Comparison of ENCODE assay signal across 3 cellular contexts in genomic region chr3:175009294-175009693, GRCh38.
TF ChIP-seq lines count a peak whose summit lies in the region.

No MANE protein-coding gene starts in this region.

TF ChIP-seq in HepG2, 621 proteins besides CTCF, POLR2A, EP300 and RAD21:
- TF ChIP-seq ZNF839 (CRISPR knock-in tag; IDR thresholded peaks at IDR 0.05; ENCODE audit: borderline replicate concordance), result no peak
- peak; percentile 91 for TF ChIP-seq MAFK (conservative IDR thresholded peaks at IDR 0.05 in 1 of 2, IDR thresholded peaks at IDR 0.05 in 1 of 2; ENCODE audit: low read length in 2 of 2)
- TF ChIP-seq ZNF788 (CRISPR knock-in tag; IDR thresholded peaks at IDR 0.05; ENCODE audit: borderline replicate concordance), result no peak
- TF ChIP-seq DDIT3 (CRISPR knock-in tag; IDR thresholded peaks at IDR 0.05), result no peak
- TF ChIP-seq MAFF (IDR thresholded peaks at IDR 0.05; ENCODE audit: low read depth, low read length), result peak; percentile 90
- TF ChIP-seq, protein P1, sequence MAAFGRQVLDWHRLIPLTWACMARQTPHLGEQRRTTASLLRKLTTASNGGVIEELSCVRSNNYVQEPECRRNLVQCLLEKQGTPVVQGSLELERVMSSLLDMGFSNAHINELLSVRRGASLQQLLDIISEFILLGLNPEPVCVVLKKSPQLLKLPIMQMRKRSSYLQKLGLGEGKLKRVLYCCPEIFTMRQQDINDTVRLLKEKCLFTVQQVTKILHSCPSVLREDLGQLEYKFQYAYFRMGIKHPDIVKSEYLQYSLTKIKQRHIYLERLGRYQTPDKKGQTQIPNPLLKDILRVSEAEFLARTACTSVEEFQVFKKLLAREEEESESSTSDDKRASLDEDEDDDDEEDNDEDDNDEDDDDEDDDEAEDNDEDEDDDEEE (CRISPR knock-in tag; IDR thresholded peaks at IDR 0.05), result no peak
TF ChIP-seq in HepG2: peak in this region for 2.

TF ChIP-seq in IMR-90, 13 proteins besides CTCF, POLR2A, EP300 and RAD21:
- no peak for TF ChIP-seq MXI1 (IDR thresholded peaks at IDR 0.05; ENCODE audit: borderline replicate concordance, low read depth, low read length)
- TF ChIP-seq CEBPB (IDR thresholded peaks at IDR 0.05; ENCODE audit: low read depth, low read length), result no peak
- no peak for TF ChIP-seq CHD1 (IDR thresholded peaks at IDR 0.05; ENCODE audit: low read depth, low read length)
- TF ChIP-seq RFX5 (IDR thresholded peaks at IDR 0.05; ENCODE audit: low read depth, low read length), result no peak
- TF ChIP-seq MAFK (IDR thresholded peaks at IDR 0.05; ENCODE audit: low read depth, low read length), result peak; percentile 89

TF ChIP-seq in H1, 55 proteins besides CTCF, POLR2A, EP300 and RAD21:
- no peak for TF ChIP-seq TAF7 (optimal IDR thresholded peaks at IDR 0.05; ENCODE audit: borderline replicate concordance, low read depth, low read length)
- TF ChIP-seq MAFK (IDR thresholded peaks at IDR 0.05; ENCODE audit: low read depth, low read length), result peak; percentile 49; the same call in 1 of the 2 replicates
